11 cellular contexts compared by ENCODE assay signal in genomic region chr16:2210386-2211365, GRCh38. TPM values are rescaled to one million over a fixed set of nuclear protein-coding genes. Genes with fewer than 3 reads are reported as not detected.
DNase-seq lines count a peak whose midpoint lies in the region; ATAC-seq and TF ChIP-seq lines count a peak whose summit lies in the region.
"Had no signal": no experiment of that assay in that cellular context is flagged by ENCODE, and none has a peak within 500 bp of the region (broad histone marks: within the 10 kb centered on the region; RNA-seq: fewer than 3 reads in every experiment).

Gene BRICD5, minus strand, starts transcription at chr16:2210863. Its CDS starts 30 bp downstream, at chr16:2210833.

- no peak within 1 kb of the TSS for H3K27ac ChIP-seq in H9 (ENCODE audit: insufficient read length, low read depth, low read length)

- no peaks in the 10 kb centered on the region for H4K20me1 ChIP-seq in H9 (ENCODE audit: control insufficient read depth, insufficient read depth, insufficient read length)

- TF ChIP-seq CTCF in H9 (conservative IDR thresholded peaks at IDR 0.05) (no peak), mucosa of descending colon (IDR thresholded peaks at IDR 0.05) (no peak)

- H3K56ac ChIP-seq in H9 (ENCODE audit: insufficient read length, low read depth, low read length) = no peak within 1 kb of the TSS

- no peak within 1 kb of the TSS for H4K8ac ChIP-seq in H9 (replicated peaks; ENCODE audit: insufficient read length, low read depth, low read length)

- peak; percentile 48 for DNase-seq in AG20443 (ENCODE audit: low spot score)
- DNase-seq in H9 = peak; percentile 59
- DNase-seq in activated T-helper 2 cell treated with anti-CD3 and anti-CD28 coated beads, Interferon-gamma antibody, Interleukin-2, Interleukin-4, amounts not matched to agents 10 μg/mL and 5 μg/mL and 100 μg/mL, durations not matched to agents 14 hours and 24 hours and 36 hours (ENCODE audit: low spot score) = no peak
- no peak for DNase-seq in mucosa of descending colon
- DNase-seq in NCI-H1930 (lab: John Stamatoyannopoulos, UW) = no peak
- DNase-seq in NAMALWA (ENCODE audit: low spot score) = no peak
- DNase-seq in stimulated activated CD4-positive, alpha-beta T cell treated with anti-CD3 and anti-CD28 coated beads, Interleukin-4, amount 100 ng/mL, for 4 hours = no peak
- DNase-seq: activated naive CD4-positive, alpha-beta T cell; NCI-H1092 treated with DMSO at 0.1 percent for 48 hours; NCI-H526 treated with DMSO at 0.1 percent for 48 hours had no signal

- H2BK120ac ChIP-seq in H9 (ENCODE audit: low read depth, low read length, poor library complexity, severe bottlenecking) = no peak within 1 kb of the TSS

- H3K14ac ChIP-seq in H9 (ENCODE audit: insufficient read depth, low read length) = no peak within 1 kb of the TSS; the same call in 1 of the 2 replicates

- no peak within 1 kb of the TSS for H4K91ac ChIP-seq in H9 (ENCODE audit: insufficient read length, low read depth, low read length)

- peaks cover 15% of the 10 kb centered on the region for H3K23me2 ChIP-seq in H9 (ENCODE audit: insufficient read length, low read depth, low read length, poor library complexity, severe bottlenecking)

- H2BK12ac ChIP-seq in H9 (ENCODE audit: insufficient read length, low read depth, low read length) = no peak within 1 kb of the TSS

- no peak within 1 kb of the TSS for H3K18ac ChIP-seq in H9 (ENCODE audit: insufficient read length, low read depth, low read length)

- no peak within 1 kb of the TSS for H2AK5ac ChIP-seq in H9 (ENCODE audit: insufficient read length, low read length)

- H3K9ac ChIP-seq in H9 (ENCODE audit: extremely low read depth, insufficient read length, low read length) = no peak within 1 kb of the TSS

- H3K79me2 ChIP-seq in H9 (ENCODE audit: insufficient read depth, low read length) = peaks cover 6% of the 10 kb centered on the region; the same call in 1 of the 2 replicates

- no peak within 1 kb of the TSS for H3K4me3 ChIP-seq in mucosa of descending colon

- H3K4me3 Mint-ChIP-seq in H9 = peak within 1 kb of the TSS; percentile 25 to 53; a peak in 2 of 5 replicates
- peak within 1 kb of the TSS; percentile 15 for H3K4me3 Mint-ChIP-seq in activated T-helper 2 cell treated with anti-CD3 and anti-CD28 coated beads, Interferon-gamma antibody, Interleukin-2, Interleukin-4, amounts not matched to agents 10 μg/mL and 5 μg/mL and 100 μg/mL, durations not matched to agents 14 hours and 24 hours and 36 hours (ENCODE audit: low read depth)

- peaks cover 15 to 19% of the 10 kb centered on the region in 2 experiments for H3K4me1 Mint-ChIP-seq in H9
- peaks cover 23% of the 10 kb centered on the region for H3K4me1 Mint-ChIP-seq in activated T-helper 2 cell treated with anti-CD3 and anti-CD28 coated beads, Interferon-gamma antibody, Interleukin-2, Interleukin-4, amounts not matched to agents 10 μg/mL and 5 μg/mL and 100 μg/mL, durations not matched to agents 14 hours and 24 hours and 36 hours (ENCODE audit: low read depth)

- H3K4me1 ChIP-seq in H9 (ENCODE audit: insufficient read depth, low read length) (no peaks in the 10 kb centered on the region; the same call in 1 of the 2 replicates), mucosa of descending colon (ENCODE audit: low read depth) (peaks cover 29% of the 10 kb centered on the region)

- H3K27ac Mint-ChIP-seq in H9 = peak within 1 kb of the TSS in 2 of 3 experiments; percentile 58 to 75; a peak in 2 of 7 replicates
- no peak within 1 kb of the TSS for H3K27ac Mint-ChIP-seq in activated T-helper 2 cell treated with anti-CD3 and anti-CD28 coated beads, Interferon-gamma antibody, Interleukin-2, Interleukin-4, amounts not matched to agents 10 μg/mL and 5 μg/mL and 100 μg/mL, durations not matched to agents 14 hours and 24 hours and 36 hours

- no peak within 1 kb of the TSS for H3K23ac ChIP-seq in H9 (ENCODE audit: insufficient read length, low read depth, low read length)

- H2BK20ac ChIP-seq in H9 (ENCODE audit: low read depth, low read length, poor library complexity, severe bottlenecking) = no peak within 1 kb of the TSS

- peaks cover 6% of the 10 kb centered on the region for H3K79me1 ChIP-seq in H9 (ENCODE audit: insufficient read depth, low read depth, low read length, poor library complexity, severe bottlenecking)

- no peaks in the 10 kb centered on the region for H3K9me3 Mint-ChIP-seq in H9
- no peaks in the 10 kb centered on the region for H3K9me3 Mint-ChIP-seq in activated T-helper 2 cell treated with anti-CD3 and anti-CD28 coated beads, Interferon-gamma antibody, Interleukin-2, Interleukin-4, amounts not matched to agents 10 μg/mL and 5 μg/mL and 100 μg/mL, durations not matched to agents 14 hours and 24 hours and 36 hours

- peaks cover 17 to 48% (median 46%) of the 10 kb centered on the region in 3 experiments; a peak in 6 of 7 replicates for H3K36me3 Mint-ChIP-seq in H9 (ENCODE audit: insufficient read depth in 1 of 3, low read depth in 3 of 3)
- H3K36me3 Mint-ChIP-seq in activated T-helper 2 cell treated with anti-CD3 and anti-CD28 coated beads, Interferon-gamma antibody, Interleukin-2, Interleukin-4, amounts not matched to agents 10 μg/mL and 5 μg/mL and 100 μg/mL, durations not matched to agents 14 hours and 24 hours and 36 hours (ENCODE audit: low read depth) = peaks cover 47% of the 10 kb centered on the region

- H3K36me3 ChIP-seq in mucosa of descending colon (ENCODE audit: low read depth) = no peaks in the 10 kb centered on the region

- no CpG with 5 or more reads among the region's 24 CpGs for WGBS in H9 (ENCODE audit: extremely low coverage, insufficient read length, low lambda C conversion rate)

- H3K9me3 ChIP-seq in H9 (ENCODE audit: control insufficient read depth, low read depth, low read length) = no peaks in the 10 kb centered on the region
- H3K9me3 ChIP-seq in mucosa of descending colon = no peaks in the 10 kb centered on the region

- H3K27me3 ChIP-seq in H9 (ENCODE audit: insufficient read depth, low read length) = no peaks in the 10 kb centered on the region

- no peak within 1 kb of the TSS for H3T11ph ChIP-seq in H9 (ENCODE audit: low read length)

- H3K4me2 ChIP-seq in H9 (ENCODE audit: insufficient read depth, insufficient read length, low read length) = no peak within 1 kb of the TSS

- ATAC-seq in mucosa of descending colon = no peak
- no peak for ATAC-seq in HG02885 (IDR thresholded peaks at IDR 0.05; ENCODE audit: poor library complexity, unreplicated experiment)

- H3K4ac ChIP-seq in H9 (ENCODE audit: low read depth, low read length) = no peak within 1 kb of the TSS

- intact Hi-C loops in activated T-helper 2 cell treated with anti-CD3 and anti-CD28 coated beads, Interferon-gamma antibody, Interleukin-2, Interleukin-4, amounts not matched to agents 10 μg/mL and 5 μg/mL and 100 μg/mL, durations not matched to agents 14 hours and 24 hours and 36 hours (cut with micrococcal nuclease) = no loop called here
- intact Hi-C loops in mucosa of descending colon (cut with DNase I, micrococcal nuclease) = no loop called here

- H2AFZ ChIP-seq in H9 (ENCODE audit: low read length) = no peak within 1 kb of the TSS

- H3K27me3 Mint-ChIP-seq in H9 (ENCODE audit: low read depth) = no peaks in the 10 kb centered on the region; the same call in 1 of the 2 replicates
- no peaks in the 10 kb centered on the region for H3K27me3 Mint-ChIP-seq in activated T-helper 2 cell treated with anti-CD3 and anti-CD28 coated beads, Interferon-gamma antibody, Interleukin-2, Interleukin-4, amounts not matched to agents 10 μg/mL and 5 μg/mL and 100 μg/mL, durations not matched to agents 14 hours and 24 hours and 36 hours (ENCODE audit: low read depth)

- H2BK5ac ChIP-seq in H9 (ENCODE audit: insufficient read length, low read length) = no peak within 1 kb of the TSS

- H4K5ac ChIP-seq in H9 (ENCODE audit: insufficient read length, low read depth, low read length) = no peak within 1 kb of the TSS

- H2BK15ac ChIP-seq in H9 (ENCODE audit: low read depth, low read length) = no peak within 1 kb of the TSS

RNA-seq across cellular contexts. Expression of gene BRICD5, which starts in this region (rescaled TPM):
- total RNA-seq in H9 (2021) = 10.8 and 11.9 TPM in 2 replicates
- total RNA-seq in activated T-helper 2 cell treated with anti-CD3 and anti-CD28 coated beads, Interferon-gamma antibody, Interleukin-2, Interleukin-4, amounts not matched to agents 10 μg/mL and 5 μg/mL and 100 μg/mL, durations not matched to agents 14 hours and 24 hours and 36 hours = 24.6 and 25.2 TPM in 2 replicates
- 10 to 100 TPM in 2 of 3 donors, 1 to 10 TPM in 1; 8.4 to 12.3 (median 12.1) TPM for total RNA-seq in mucosa of descending colon

Comparison
In these comparisons a context has a peak if more than half of its experiments do, and no peak if none do; other contexts are left out.
1. DNase-seq: peak in AG20443 (single experiment) and H9 (single experiment); none in activated T-helper 2 cell treated with anti-CD3 and anti-CD28 coated beads, Interferon-gamma antibody, Interleukin-2, Interleukin-4, amounts not matched to agents 10 μg/mL and 5 μg/mL and 100 μg/mL, durations not matched to agents 14 hours and 24 hours and 36 hours (single experiment), mucosa of descending colon (0 of 3), NCI-H1930 (0 of 2), NAMALWA (single experiment) and stimulated activated CD4-positive, alpha-beta T cell treated with anti-CD3 and anti-CD28 coated beads, Interleukin-4, amount 100 ng/mL, for 4 hours (0 of 2).